19 cellular contexts compared by ENCODE assay signal in the genomic region with DNA sequence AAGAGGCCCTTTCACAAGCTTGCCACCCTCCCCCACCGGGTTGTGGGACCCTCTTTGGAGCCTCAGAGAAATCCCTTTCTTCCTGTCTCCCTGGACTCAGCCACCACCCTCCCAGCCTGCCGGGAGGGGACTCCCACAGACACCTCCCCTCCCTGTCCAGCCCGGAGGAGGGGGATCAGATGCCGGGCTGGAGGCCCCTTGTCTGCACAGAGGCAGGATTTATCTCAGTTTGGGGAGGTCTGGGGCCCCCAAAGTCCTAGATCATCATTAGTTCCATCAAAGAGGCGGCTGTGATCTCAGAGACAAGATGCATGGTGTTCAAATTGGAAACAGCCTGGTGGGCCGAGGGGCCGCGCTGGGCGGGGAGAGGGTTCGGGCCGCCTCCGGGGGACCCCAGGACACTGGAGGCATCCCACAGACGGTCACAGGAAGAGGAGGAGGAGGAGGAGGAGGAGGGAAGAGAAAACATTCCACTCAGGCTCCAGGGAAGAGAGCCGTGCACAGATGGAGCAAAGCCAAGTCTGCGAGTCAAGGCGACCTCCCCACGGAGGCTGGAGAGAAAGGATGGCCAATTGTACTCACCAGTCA.
A peak's percentile ranks its signal among the peaks of the same experiment; 100 is the strongest.
DNase-seq lines count a peak whose midpoint lies in the region; ATAC-seq, FAIRE-seq and TF ChIP-seq lines count a peak whose summit lies in the region.
"Had no signal": no experiment of that assay in that cellular context is flagged by ENCODE, and none has a peak within 500 bp of the region (broad histone marks: within the 10 kb centered on the region; RNA-seq: fewer than 3 reads in every experiment).

No MANE protein-coding gene starts in this region.

- DNase-seq in ELF-1 (ENCODE audit: low read depth, low spot score) (peak; percentile 34), K562 (ENCODE audit: extremely low read depth in 1 of 4, low spot score in 3 of 4) (no peak), suprapubic skin (ENCODE audit: low spot score in 2 of 2) (no peak), NOMO-1 (lab: John Stamatoyannopoulos, UW; ENCODE audit: unreplicated experiment in 2 of 2) (no peak)
- no peak for DNase-seq in activated naive CD4-positive, alpha-beta T cell treated with anti-CD3 and anti-CD28 coated beads for 36 hours
- no peak for DNase-seq in effector CD8-positive, alpha-beta T cell (lab: John Stamatoyannopoulos, UW)
- DNase-seq: C1 segment of cervical spinal cord; CD8-positive, alpha-beta memory T cell; GOT3; NCI-H1048; NCI-H1436 treated with DMSO at 0.1 percent for 48 hours; NCI-H2029 treated with DMSO at 0.1 percent for 48 hours; NCI-H2171; NCI-H526 treated with DMSO at 0.1 percent for 48 hours; SHP77 had no signal

- TF ChIP-seq CTCF in K562 (IDR thresholded peaks at IDR 0.05 in 2 of 3, conservative IDR thresholded peaks at IDR 0.05 in 1 of 3; ENCODE audit: insufficient read depth in 2 of 3, low read depth in 1 of 3, low read length in 3 of 3), result no peak
- TF ChIP-seq CTCF in nephron (IDR thresholded peaks at IDR 0.05; ENCODE audit: unreplicated experiment in 3 of 3), result no peak
- TF ChIP-seq CTCF in suprapubic skin (IDR thresholded peaks at IDR 0.05), result no peak

- TF ChIP-seq RAD21 in K562 (CRISPR knock-in tag; conservative IDR thresholded peaks at IDR 0.05 in 1 of 2, IDR thresholded peaks at IDR 0.05 in 1 of 2), result no peak

- H3K9me3 Mint-ChIP-seq in nephron, result peaks cover 3% of the 10 kb centered on the region
- no peaks in the 10 kb centered on the region for H3K9me3 Mint-ChIP-seq in activated naive CD4-positive, alpha-beta T cell treated with anti-CD3 and anti-CD28 coated beads for 36 hours
- H3K9me3 Mint-ChIP-seq: CD8-positive, alpha-beta memory T cell had no signal

- no peaks in the 10 kb centered on the region for H3K9me1 ChIP-seq in K562 (ENCODE audit: control insufficient read depth, insufficient read depth, low read length)

- no peaks in the 10 kb centered on the region for H3K79me2 ChIP-seq in ACC112 (ENCODE audit: control insufficient read depth, insufficient read depth, low read length, unreplicated experiment)
- H3K79me2 ChIP-seq in K562 (ENCODE audit: control insufficient read depth, insufficient read depth, low read length), result no peaks in the 10 kb centered on the region

- H3K4me2 ChIP-seq in K562 (ENCODE audit: insufficient read depth, low read length), result no peak overlapping the region
- H3K4me2 ChIP-seq: A549 had no signal

- H3K4me1 ChIP-seq in ACC112 (ENCODE audit: control insufficient read depth, insufficient read depth, low read length, unreplicated experiment) (peaks cover 5% of the 10 kb centered on the region), K562 (replicated peaks in 1 of 2; ENCODE audit: control insufficient read depth in 2 of 2, insufficient read depth in 2 of 2, low read length in 2 of 2) (peaks cover 3 to 37% of the 10 kb centered on the region in 2 experiments; a peak in 3 of 5 replicates), suprapubic skin (peaks cover 15% of the 10 kb centered on the region)

- no peak for ATAC-seq in K562
- ATAC-seq: A549 had no signal

- POLR2A ChIA-PET in K562 (lab: Yijun Ruan, JAX), result no interaction called here

- 15% methylated on average over 16 of the region's 17 CpGs for whole genome bisulfite sequencing in K562 (ENCODE audit: insufficient coverage, low coverage, missing lambda C conversion rate)
- 46% methylated on average over 10 of the region's 17 CpGs for WGBS in suprapubic skin

- peak overlapping the region; percentile 13 to 47 (median 41) for H3K4me3 Mint-ChIP-seq in nephron
- H3K4me3 Mint-ChIP-seq in activated naive CD4-positive, alpha-beta T cell treated with anti-CD3 and anti-CD28 coated beads for 36 hours, result no peak overlapping the region

- peak overlapping the region; percentile 93 to 98 (median 96) for H3K27ac Mint-ChIP-seq in nephron
- H3K27ac Mint-ChIP-seq in activated naive CD4-positive, alpha-beta T cell treated with anti-CD3 and anti-CD28 coated beads for 36 hours, result no peak overlapping the region
- H3K27ac Mint-ChIP-seq: CD8-positive, alpha-beta memory T cell had no signal

- no peak overlapping the region for H3K27ac ChIP-seq in ACC112 (ENCODE audit: low read depth, low read length)
- no peak overlapping the region for H3K27ac ChIP-seq in K562 (ENCODE audit: extremely low read depth, low read depth, low read length)
- H3K27ac ChIP-seq in suprapubic skin, result no peak overlapping the region
- H3K27ac ChIP-seq: A549, SK-N-MC had no signal

- peak overlapping the region in 1 of 2 experiments; percentile 48; a peak in 1 of 4 replicates for H3K9ac ChIP-seq in K562 (ENCODE audit: insufficient read depth in 1 of 2, low read depth in 2 of 2, low read length in 2 of 2)

- H2AFZ ChIP-seq in ACC112 (ENCODE audit: low read length, unreplicated experiment) (no peak overlapping the region), K562 (ENCODE audit: low read depth, low read length) (no peak overlapping the region)

- no peak for FAIRE-seq in K562 (lab: Jason Lieb, UNC)
- FAIRE-seq: A549 had no signal

- H3K36me3 Mint-ChIP-seq in nephron (ENCODE audit: low read depth), result no peaks in the 10 kb centered on the region
- no peaks in the 10 kb centered on the region for H3K36me3 Mint-ChIP-seq in activated naive CD4-positive, alpha-beta T cell treated with anti-CD3 and anti-CD28 coated beads for 36 hours (ENCODE audit: low read depth)
- H3K36me3 Mint-ChIP-seq: CD8-positive, alpha-beta memory T cell had no signal

- H3K36me3 ChIP-seq in ACC112 (ENCODE audit: insufficient read depth, low read length) (no peaks in the 10 kb centered on the region), K562 (ENCODE audit: control insufficient read depth, insufficient read depth, low read length) (no peaks in the 10 kb centered on the region), suprapubic skin (no peaks in the 10 kb centered on the region)

- peaks cover 18% of the 10 kb centered on the region for H3K27me3 ChIP-seq in ACC112 (ENCODE audit: insufficient read depth, low read length)
- peaks cover 5 to 33% of the 10 kb centered on the region in 2 experiments; a peak in 4 of 5 replicates for H3K27me3 ChIP-seq in K562 (ENCODE audit: control insufficient read depth in 2 of 2, insufficient read depth in 2 of 2, low read length in 2 of 2)
- peaks cover 64% of the 10 kb centered on the region for H3K27me3 ChIP-seq in suprapubic skin

- H3K4me3 ChIP-seq in ACC112 (ENCODE audit: low read depth, low read length) (peak overlapping the region; percentile 59), K562 (no peak overlapping the region), suprapubic skin (no peak overlapping the region)
- H3K4me3 ChIP-seq: A549, SK-N-MC had no signal

- CTCF ChIA-PET in K562 (lab: Yijun Ruan, JAX; ENCODE audit: low intra/inter-chr PET ratio), result no interaction called here
- CTCF ChIA-PET in activated naive CD4-positive, alpha-beta T cell treated with anti-CD3 and anti-CD28 coated beads for 36 hours (lab: Charles Lee), result no interaction called here

- in situ Hi-C loops in K562 (cut with MboI), result no loop called here

- H4K20me1 ChIP-seq in K562 (replicated peaks; ENCODE audit: control insufficient read depth, insufficient read depth, low read length), result no peaks in the 10 kb centered on the region

- H3K27me3 Mint-ChIP-seq in nephron (ENCODE audit: low read depth), result peaks cover 5% of the 10 kb centered on the region
- H3K27me3 Mint-ChIP-seq in activated naive CD4-positive, alpha-beta T cell treated with anti-CD3 and anti-CD28 coated beads for 36 hours (ENCODE audit: low read depth), result no peaks in the 10 kb centered on the region

- no TSS peak for BruUV-seq in K562 (replicated peaks; lab: Mats Ljungman, UMichigan)

- TF ChIP-seq POLR2A in K562 (conservative IDR thresholded peaks at IDR 0.05) (no peak), suprapubic skin (IDR thresholded peaks at IDR 0.05) (no peak)

- H3K4me1 Mint-ChIP-seq in nephron, result peaks cover 29% of the 10 kb centered on the region
- H3K4me1 Mint-ChIP-seq in activated naive CD4-positive, alpha-beta T cell treated with anti-CD3 and anti-CD28 coated beads for 36 hours (ENCODE audit: low read depth), result no peaks in the 10 kb centered on the region

- intact Hi-C loops in K562 (cut with micrococcal nuclease), result no loop called here
- intact Hi-C loops in activated naive CD4-positive, alpha-beta T cell treated with anti-CD3 and anti-CD28 coated beads for 36 hours (cut with micrococcal nuclease), result no loop called here

- H3K9me3 ChIP-seq in K562 (replicated peaks; ENCODE audit: control insufficient read depth, insufficient read depth, low read depth, low read length) (no peaks in the 10 kb centered on the region), suprapubic skin (no peaks in the 10 kb centered on the region)
- H3K9me3 ChIP-seq: A549 had no signal

- TF ChIP-seq EP300 in K562 (IDR thresholded peaks at IDR 0.05; ENCODE audit: low read length) (no peak), suprapubic skin (IDR thresholded peaks at IDR 0.05) (no peak)

TF ChIP-seq in K562, 482 proteins besides CTCF, POLR2A, EP300 and RAD21:
- TF ChIP-seq NFIC (IDR thresholded peaks at IDR 0.05), result peak; percentile 50
- TF ChIP-seq TAL1 (IDR thresholded peaks at IDR 0.05), result no peak
- no peak for TF ChIP-seq ZNF778 (CRISPR knock-in tag; IDR thresholded peaks at IDR 0.05)
